8 cellular contexts compared by ENCODE assay signal in the genomic region with DNA sequence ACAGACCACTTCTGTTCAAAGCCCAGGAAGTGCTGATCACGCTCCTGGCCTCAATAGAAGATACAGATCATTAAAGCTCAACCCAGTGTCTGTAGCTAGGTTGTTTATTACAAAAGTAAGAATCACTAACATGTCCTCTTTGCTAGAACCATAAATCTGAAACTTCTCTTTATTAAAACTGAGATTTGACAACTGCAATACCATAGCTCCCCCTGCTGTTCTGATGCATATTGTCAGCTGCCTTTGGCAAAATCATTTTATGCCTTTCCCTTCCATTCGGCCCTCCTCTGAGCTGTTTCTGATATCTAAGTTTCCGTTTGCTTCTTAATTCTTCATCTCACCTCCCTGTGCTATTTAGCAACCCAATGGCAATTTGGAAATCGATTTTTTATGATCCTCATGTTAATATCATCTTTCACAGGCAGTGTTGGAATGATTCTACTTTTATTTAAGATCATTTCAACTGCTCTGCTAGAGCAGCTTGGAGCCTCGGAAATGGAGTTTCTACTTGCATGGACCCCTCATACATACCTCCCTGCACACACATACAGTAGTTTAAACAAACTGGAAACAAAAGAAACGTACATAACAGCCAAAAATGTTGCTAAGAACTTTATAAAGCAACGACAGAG.
DNase-seq lines count a peak whose midpoint lies in the region; ATAC-seq, FAIRE-seq and TF ChIP-seq lines count a peak whose summit lies in the region.

No MANE protein-coding gene starts in this region.

- peaks cover 37% of the 10 kb centered on the region for H3K27me3 ChIP-seq in RWPE2 (ENCODE audit: insufficient read depth, poor library complexity, severe bottlenecking)
- no peaks in the 10 kb centered on the region for H3K27me3 ChIP-seq in endothelial cell of umbilical vein (ENCODE audit: control insufficient read depth in 2 of 2, insufficient read depth in 2 of 2, low read length in 2 of 2)

- intact Hi-C loops in endothelial cell of umbilical vein (cut with micrococcal nuclease) = loop anchor here (1.0 to 10.0 kb wide), 9 partner anchors 82 to 1029 kb away; no protein-coding TSS in a partner anchor

- TF ChIP-seq CTCF in RWPE2 (IDR thresholded peaks at IDR 0.05; ENCODE audit: poor library complexity, severe bottlenecking) (peak; percentile 95), endothelial cell of umbilical vein (IDR thresholded peaks at IDR 0.05; ENCODE audit: extremely low read depth in 1 of 2, insufficient read depth in 1 of 2, low read depth in 1 of 2, low read length in 2 of 2) (peak; percentile 65 to 68), neural crest cell (conservative IDR thresholded peaks at IDR 0.05) (peak; percentile 91)

- H4K20me1 ChIP-seq in endothelial cell of umbilical vein (replicated peaks; ENCODE audit: control insufficient read depth, extremely low read depth, insufficient read depth, low read length) = no peaks in the 10 kb centered on the region

- H3K27ac ChIP-seq in RWPE2 (ENCODE audit: poor library complexity, severe bottlenecking) (no peak overlapping the region), endothelial cell of umbilical vein (ENCODE audit: insufficient read depth, low read depth, low read length) (no peak overlapping the region)

- H3K36me3 ChIP-seq in RWPE2 (ENCODE audit: low read depth) = no peaks in the 10 kb centered on the region
- no peaks in the 10 kb centered on the region for H3K36me3 ChIP-seq in endothelial cell of umbilical vein (ENCODE audit: control insufficient read depth in 2 of 2, extremely low read depth in 1 of 2, insufficient read depth in 2 of 2, low read length in 2 of 2)

- no peak for TF ChIP-seq POLR2A in endothelial cell of umbilical vein (IDR thresholded peaks at IDR 0.05; ENCODE audit: low read depth, low read length)

- H3K27me3 Mint-ChIP-seq in neural crest cell (ENCODE audit: low read depth) = peaks cover 2% of the 10 kb centered on the region

- H3K4me1 Mint-ChIP-seq in neural crest cell = no peaks in the 10 kb centered on the region

- H3K4me1 ChIP-seq in RWPE2 (ENCODE audit: insufficient read depth, poor library complexity, severe bottlenecking) (no peaks in the 10 kb centered on the region), endothelial cell of umbilical vein (ENCODE audit: control insufficient read depth, extremely low read depth, insufficient read depth, low read length) (peaks cover 2% of the 10 kb centered on the region)

- no peaks in the 10 kb centered on the region for H3K9me3 Mint-ChIP-seq in neural crest cell

- H3K4me2 ChIP-seq in endothelial cell of umbilical vein (ENCODE audit: insufficient read depth, low read length) = peak overlapping the region; percentile 30

- H3K9me3 ChIP-seq in RWPE2 (ENCODE audit: severe bottlenecking) = no peaks in the 10 kb centered on the region
- H3K9me3 ChIP-seq in endothelial cell of umbilical vein (replicated peaks; ENCODE audit: control insufficient read depth, insufficient read depth, low read length) = no peaks in the 10 kb centered on the region

- no peak overlapping the region for H3K4me3 Mint-ChIP-seq in neural crest cell

- POLR2A ChIA-PET in endothelial cell of umbilical vein (lab: Charles Lee) = interaction anchor here (1.2 kb wide), 1 partner anchor 808 kb away, joined by 3 read pairs; no protein-coding TSS in a partner anchor

- dilution Hi-C loops in endothelial cell of umbilical vein (cut with MboI; ENCODE audit: extremely low pct_ligation_motif_present, low sequenced_read_pairs) = no loop called here

- DNase-seq in NCI-H2171 treated with DMSO at 0.1 percent for 48 hours (lab: John Stamatoyannopoulos, UW) (peak; percentile 31), NCI-H2171 (lab: John Stamatoyannopoulos, UW) (no peak), HuH-7 (ENCODE audit: low spot score) (peak; percentile 10), RWPE2 (ENCODE audit: low spot score) (no peak), endothelial cell of umbilical vein (ENCODE audit: low read depth, low spot score) (peak; percentile 71), neural crest cell (ENCODE audit: low read depth, low spot score) (peak; percentile 50)

- ATAC-seq in GM21381 (IDR thresholded peaks at IDR 0.05; ENCODE audit: unreplicated experiment) (peak; percentile 77), RWPE2 (ENCODE audit: low read depth) (peak; percentile 61; the same call in 2 of the 3 replicates)
- ATAC-seq in activated CD4-positive, CD25-positive, alpha-beta regulatory T cell treated with anti-CD3 and anti-CD28 coated beads, Interleukin-2, amount 50 U/mL, for 24 hours = no peak

- peak overlapping the region; percentile 84 for H2AFZ ChIP-seq in endothelial cell of umbilical vein (ENCODE audit: low read depth, low read length)

- H3K9me1 ChIP-seq in endothelial cell of umbilical vein (replicated peaks; ENCODE audit: control insufficient read depth, extremely low read depth, insufficient read depth, low read length) = no peaks in the 10 kb centered on the region

- BruUV-seq in endothelial cell of umbilical vein (replicated peaks; lab: Mats Ljungman, UMichigan) = no TSS peak

- H3K9ac ChIP-seq in endothelial cell of umbilical vein (replicated peaks; ENCODE audit: extremely low read depth, insufficient read depth, low read length) = peak overlapping the region; percentile 13

- H3K36me3 Mint-ChIP-seq in neural crest cell (ENCODE audit: low read depth) = no peaks in the 10 kb centered on the region

- no peaks in the 10 kb centered on the region for H3K79me2 ChIP-seq in endothelial cell of umbilical vein (ENCODE audit: control insufficient read depth, insufficient read depth, low read length)

- CTCF ChIA-PET in endothelial cell of umbilical vein (lab: Charles Lee) = interaction anchor here (0.6 to 6.9 kb wide), 44 partner anchors 9 to 1096 kb away, joined by 3 to 182 read pairs (median 4); no protein-coding TSS in a partner anchor

- peak overlapping the region; percentile 45 for H3K27ac Mint-ChIP-seq in neural crest cell (ENCODE audit: unreplicated experiment)

- FAIRE-seq in endothelial cell of umbilical vein (lab: Jason Lieb, UNC) = peak; percentile 71

- no peak overlapping the region for H3K4me3 ChIP-seq in RWPE2 (ENCODE audit: severe bottlenecking)
- H3K4me3 ChIP-seq in endothelial cell of umbilical vein (replicated peaks in 1 of 3; ENCODE audit: insufficient read depth in 1 of 3, low read depth in 1 of 3, low read length in 3 of 3) = no peak overlapping the region

TF ChIP-seq in endothelial cell of umbilical vein, 7 proteins besides CTCF, POLR2A, EP300 and RAD21:
- TF ChIP-seq EZH2 (IDR thresholded peaks at IDR 0.05; ENCODE audit: borderline replicate concordance, low read depth, low read length, severe bottlenecking) = no peak
- no peak for TF ChIP-seq POLR2AphosphoS5 (IDR thresholded peaks at IDR 0.05; ENCODE audit: insufficient read depth, low read depth, low read length)
- TF ChIP-seq FOS (IDR thresholded peaks at IDR 0.05; ENCODE audit: borderline replicate concordance, insufficient read depth, low read length) = no peak
- no peak for TF ChIP-seq JUN (IDR thresholded peaks at IDR 0.05; ENCODE audit: borderline replicate concordance, insufficient read depth, insufficient read length, low read depth)
- no peak for TF ChIP-seq MYC (IDR thresholded peaks at IDR 0.05; ENCODE audit: low read depth, low read length)
- TF ChIP-seq, protein P1, sequence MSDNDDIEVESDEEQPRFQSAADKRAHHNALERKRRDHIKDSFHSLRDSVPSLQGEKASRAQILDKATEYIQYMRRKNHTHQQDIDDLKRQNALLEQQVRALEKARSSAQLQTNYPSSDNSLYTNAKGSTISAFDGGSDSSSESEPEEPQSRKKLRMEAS (IDR thresholded peaks at IDR 0.05; ENCODE audit: insufficient read depth, insufficient read length) = no peak
- TF ChIP-seq GATA2 (IDR thresholded peaks at IDR 0.05; ENCODE audit: insufficient read depth, insufficient read length, low read depth, low read length) = no peak

Comparison
In these comparisons a context has a peak if more than half of its experiments do, and no peak if none do; other contexts are left out.
1. DNase-seq: peak in NCI-H2171 treated with DMSO at 0.1 percent for 48 hours (single experiment), HuH-7 (single experiment), endothelial cell of umbilical vein (single experiment) and neural crest cell (single experiment); none in NCI-H2171 (single experiment) and RWPE2 (single experiment).
2. ATAC-seq: peak in GM21381 (single experiment) and RWPE2 (single experiment); none in activated CD4-positive, CD25-positive, alpha-beta regulatory T cell treated with anti-CD3 and anti-CD28 coated beads, Interleukin-2, amount 50 U/mL, for 24 hours (0 of 2).
3. Peak in every context shown above with its lines, with median percentiles within 50 percentile points of each other: CTCF ChIP-seq.